In the genomic region with DNA sequence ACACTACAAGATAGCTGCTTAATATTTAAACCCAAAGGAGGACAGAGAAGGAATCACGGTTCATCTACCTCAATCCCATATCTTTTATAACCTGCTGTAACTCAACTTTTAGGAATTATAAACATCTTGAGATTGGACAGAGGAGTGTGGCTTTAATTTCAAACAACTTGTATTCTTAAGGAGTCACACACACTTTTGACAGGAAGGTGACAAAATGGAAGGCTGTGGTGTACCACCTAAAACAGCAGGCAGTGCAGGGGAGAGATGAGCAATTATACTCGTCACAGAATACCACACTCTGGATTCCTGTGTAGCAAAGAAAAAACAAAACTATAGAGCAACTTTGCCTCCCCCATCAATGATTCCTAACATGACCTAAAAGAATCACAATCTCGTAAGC, we compare ENCODE assay signal across 8 cellular contexts.
A peak's percentile ranks its signal among the peaks of the same experiment; 100 is the strongest.
DNase-seq lines count a peak whose midpoint lies in the region; ATAC-seq and TF ChIP-seq lines count a peak whose summit lies in the region.

No MANE protein-coding gene starts in this region.

- no peaks in the 10 kb centered on the region for H3K9me3 Mint-ChIP-seq in CD8-positive, alpha-beta memory T cell

- DNase-seq in CD8-positive, alpha-beta memory T cell: peak; percentile 40 to 84 (median 78)
- DNase-seq in HK-2 (ENCODE audit: unreplicated experiment) (peak; percentile 27), choroid plexus epithelial cell (ENCODE audit: low read depth) (peak; percentile 40), NCI-H1417 treated with DMSO at 0.1 percent for 48 hours (lab: John Stamatoyannopoulos, UW) (no peak), NCI-H2171 (lab: John Stamatoyannopoulos, UW) (no peak), NCI-H2107 treated with DMSO at 0.1 percent for 48 hours (lab: John Stamatoyannopoulos, UW; ENCODE audit: unreplicated experiment) (no peak), GDM1 (lab: John Stamatoyannopoulos, UW) (no peak)

- no peak for TF ChIP-seq CTCF in choroid plexus epithelial cell (conservative IDR thresholded peaks at IDR 0.05; ENCODE audit: low read depth, low read length)

- H3K27ac Mint-ChIP-seq in CD8-positive, alpha-beta memory T cell: peak overlapping the region; percentile 93 to 98 (median 96)

- no peaks in the 10 kb centered on the region for H3K27me3 Mint-ChIP-seq in CD8-positive, alpha-beta memory T cell

- H3K36me3 Mint-ChIP-seq in CD8-positive, alpha-beta memory T cell: peaks cover 4 to 10% (median 8%) of the 10 kb centered on the region in 3 donors

- POLR2A ChIA-PET in CD8-positive, alpha-beta memory T cell (lab: Charles Lee): interaction anchor here (0.6 to 1.2 kb wide), 3 partner anchors 67 to 185 kb away, joined by 3 to 5 read pairs (median 3); no protein-coding TSS in a partner anchor

- H3K27me3 ChIP-seq in CD8-positive, alpha-beta memory T cell (ENCODE audit: insufficient read depth, low read length, poor library complexity, severe bottlenecking): no peaks in the 10 kb centered on the region

- H3K9me3 ChIP-seq in CD8-positive, alpha-beta memory T cell (ENCODE audit: low read length): no peaks in the 10 kb centered on the region

- CTCF ChIA-PET in CD8-positive, alpha-beta memory T cell (lab: Charles Lee): no interaction called here

- peaks cover 80 to 93% (median 87%) of the 10 kb centered on the region in 3 donors for H3K4me1 Mint-ChIP-seq in CD8-positive, alpha-beta memory T cell

- no peak overlapping the region for H3K4me3 ChIP-seq in CD8-positive, alpha-beta memory T cell (ENCODE audit: low read length)
- no peak overlapping the region for H3K4me3 ChIP-seq in choroid plexus epithelial cell (ENCODE audit: low read depth, low read length)

- H3K27ac ChIP-seq in CD8-positive, alpha-beta memory T cell (ENCODE audit: low read depth, low read length): peak overlapping the region; percentile 45

- ATAC-seq in GM21360 (IDR thresholded peaks at IDR 0.05; ENCODE audit: unreplicated experiment): peak; percentile 54

- H3K4me3 Mint-ChIP-seq in CD8-positive, alpha-beta memory T cell: peak overlapping the region; percentile 64 to 78 (median 69)

- peaks cover 47% of the 10 kb centered on the region for H3K4me1 ChIP-seq in CD8-positive, alpha-beta memory T cell (ENCODE audit: insufficient read depth, low read length)

- H3K36me3 ChIP-seq in CD8-positive, alpha-beta memory T cell (ENCODE audit: insufficient read depth, low read length): no peaks in the 10 kb centered on the region

Comparison
In these comparisons a context has a peak if more than half of its experiments do, and no peak if none do; other contexts are left out.
1. DNase-seq: peak in CD8-positive, alpha-beta memory T cell (5 of 5), HK-2 (single experiment) and choroid plexus epithelial cell (single experiment); none in NCI-H1417 treated with DMSO at 0.1 percent for 48 hours (single experiment), NCI-H2171 (single experiment), NCI-H2107 treated with DMSO at 0.1 percent for 48 hours (single experiment) and GDM1 (single experiment).